In genomic region chr6:15255481-15256414, GRCh38 we compare ENCODE assay signal across 9 cellular contexts.
DNase-seq lines count a peak whose midpoint lies in the region; ATAC-seq and TF ChIP-seq lines count a peak whose summit lies in the region.
"Had no signal": no experiment of that assay in that cellular context is flagged by ENCODE, and none has a peak within 500 bp of the region (broad histone marks: within the 10 kb centered on the region; RNA-seq: fewer than 3 reads in every experiment).

No MANE protein-coding gene starts in this region.

- H3K9me3 ChIP-seq in parathyroid adenoma (ENCODE audit: control insufficient read depth, low read length) = no peaks in the 10 kb centered on the region

- H3K4me3 ChIP-seq in parathyroid adenoma (ENCODE audit: low read depth, low read length) = no peak overlapping the region

- H2AFZ ChIP-seq in parathyroid adenoma = no peak overlapping the region

- no peak overlapping the region for H3K4me3 Mint-ChIP-seq in T-helper 2 cell treated with Interferon-gamma antibody and Interleukin-4, amounts not matched to agents 5 μg/mL and 100 μg/mL, for 36 hours

- H3K27me3 ChIP-seq in parathyroid adenoma (ENCODE audit: control insufficient read depth, insufficient read depth, low read length) = no peaks in the 10 kb centered on the region

- DNase-seq in NCI-H2227 treated with DMSO at 0.1 percent for 48 hours (lab: John Stamatoyannopoulos, UW) (peak; percentile 29), NCI-H2227 (lab: John Stamatoyannopoulos, UW; ENCODE audit: unreplicated experiment) (no peak), RWPE1 (ENCODE audit: low spot score) (no peak), GM03348 (ENCODE audit: low spot score) (no peak), NCI-H1092 (lab: John Stamatoyannopoulos, UW) (no peak)
- DNase-seq in T-helper 2 cell treated with Interferon-gamma antibody and Interleukin-4, amounts not matched to agents 5 μg/mL and 100 μg/mL, for 36 hours (ENCODE audit: low spot score) = no peak
- DNase-seq: NCI-H774 had no signal

- H3K36me3 Mint-ChIP-seq in T-helper 2 cell treated with Interferon-gamma antibody and Interleukin-4, amounts not matched to agents 5 μg/mL and 100 μg/mL, for 36 hours (ENCODE audit: low read depth) = peaks cover 45% of the 10 kb centered on the region

- H3K9ac ChIP-seq in parathyroid adenoma = no peak overlapping the region

- H3K36me3 ChIP-seq in parathyroid adenoma (ENCODE audit: control insufficient read depth, insufficient read depth, low read length) = no peaks in the 10 kb centered on the region

- H3K27me3 Mint-ChIP-seq in T-helper 2 cell treated with Interferon-gamma antibody and Interleukin-4, amounts not matched to agents 5 μg/mL and 100 μg/mL, for 36 hours (ENCODE audit: low read depth) = no peaks in the 10 kb centered on the region

- peak overlapping the region; percentile 1 for H3K27ac Mint-ChIP-seq in T-helper 2 cell treated with Interferon-gamma antibody and Interleukin-4, amounts not matched to agents 5 μg/mL and 100 μg/mL, for 36 hours

- peaks cover 28% of the 10 kb centered on the region for H3K4me1 ChIP-seq in parathyroid adenoma

- H3K4me2 ChIP-seq in parathyroid adenoma (ENCODE audit: low read length) = no peak overlapping the region

- TF ChIP-seq CTCF in parathyroid adenoma (IDR thresholded peaks at IDR 0.05) (no peak), RWPE1 (conservative IDR thresholded peaks at IDR 0.05; ENCODE audit: low read depth) (no peak)

- peak overlapping the region; percentile 16 for H3K27ac ChIP-seq in parathyroid adenoma
- H3K27ac ChIP-seq in RWPE1 = no peak overlapping the region

- CTCF ChIA-PET in RWPE1 (lab: Yijun Ruan, JAX) = no interaction called here

- H3K9me3 Mint-ChIP-seq in T-helper 2 cell treated with Interferon-gamma antibody and Interleukin-4, amounts not matched to agents 5 μg/mL and 100 μg/mL, for 36 hours = no peaks in the 10 kb centered on the region

- peaks cover 82% of the 10 kb centered on the region for H3K4me1 Mint-ChIP-seq in T-helper 2 cell treated with Interferon-gamma antibody and Interleukin-4, amounts not matched to agents 5 μg/mL and 100 μg/mL, for 36 hours (ENCODE audit: low read depth)

- ATAC-seq in HG02973 (IDR thresholded peaks at IDR 0.05; ENCODE audit: unreplicated experiment) = peak; percentile 46

- POLR2A ChIA-PET in RWPE1 (lab: Yijun Ruan, JAX; ENCODE audit: low non-redundant PET) = no interaction called here

- H3K79me2 ChIP-seq in parathyroid adenoma = peaks cover 36% of the 10 kb centered on the region
